In the genomic region with DNA sequence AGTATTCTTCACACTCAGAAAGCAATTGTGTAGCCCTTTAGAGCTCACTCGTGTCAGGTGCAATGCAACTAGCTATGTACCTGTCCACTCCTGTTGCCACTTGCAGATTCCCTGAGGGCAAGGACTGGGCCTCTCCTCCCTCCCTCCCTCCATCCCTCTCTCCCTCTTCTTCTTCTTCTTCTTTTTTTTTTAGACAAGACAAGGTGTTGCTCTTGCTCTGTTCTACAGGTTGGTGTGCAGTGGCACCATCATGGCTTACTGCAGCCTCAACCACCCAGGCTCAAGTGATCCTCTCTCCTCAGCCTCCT, we compare ENCODE assay signal across 20 cellular contexts.
A peak's percentile ranks its signal among the peaks of the same experiment; 100 is the strongest.
DNase-seq lines count a peak whose midpoint lies in the region; ATAC-seq, FAIRE-seq and TF ChIP-seq lines count a peak whose summit lies in the region.
"Had no signal": no experiment of that assay in that cellular context is flagged by ENCODE, and none has a peak within 500 bp of the region (broad histone marks: within the 10 kb centered on the region; RNA-seq: fewer than 3 reads in every experiment).

No MANE protein-coding gene starts in this region.

- CTCF ChIA-PET in H1 (lab: Charles Lee; ENCODE audit: partially characterized antibody): no interaction called here

- intact Hi-C loops in cardiac septum (cut with DNase I): loop anchor here (5.0 kb wide), 1 partner anchor 117 kb away; no protein-coding TSS in a partner anchor
- intact Hi-C loops in heart left ventricle (cut with DNase I): loop anchor here in 2 of 10 donors (5.0 kb wide), 1 partner anchor 122 kb away; the partner anchor contains the start of gene ACKR3 (in 2 of the 2)

- no peak overlapping the region for H3K18ac ChIP-seq in H1 (ENCODE audit: extremely low read depth, low read length)

- no peaks in the 10 kb centered on the region for H3K79me1 ChIP-seq in H1 (ENCODE audit: low read depth, low read length)

- H2AFZ ChIP-seq in H1 (ENCODE audit: low read length): 0 out of 2 replicates have a peak overlapping the region, but pooled peaks have one; percentile 46
- no peak overlapping the region for H2AFZ ChIP-seq in keratinocyte (ENCODE audit: control insufficient read depth, low read length)
- no peak overlapping the region for H2AFZ ChIP-seq in Karpas-422 (ENCODE audit: low read length)

- no peak overlapping the region for H3K4me3 ChIP-seq in heart left ventricle
- H3K4me3 ChIP-seq in H1 (ENCODE audit: extremely low read depth in 1 of 4, insufficient read depth in 2 of 4, low read depth in 3 of 4, low read length in 4 of 4): no peak overlapping the region
- no peak overlapping the region for H3K4me3 ChIP-seq in keratinocyte (ENCODE audit: control insufficient read depth in 2 of 3, extremely low read depth in 1 of 3, insufficient read depth in 2 of 3, low read depth in 1 of 3, low read length in 3 of 3)
- H3K4me3 ChIP-seq in Karpas-422 (ENCODE audit: low read length): no peak overlapping the region

- H3K27me3 ChIP-seq in heart left ventricle (no peaks in the 10 kb centered on the region), H1 (replicated peaks in 1 of 4; ENCODE audit: control insufficient read depth in 3 of 4, extremely low read depth in 1 of 4, insufficient read depth in 3 of 4, low read length in 3 of 4) (no peaks in the 10 kb centered on the region), keratinocyte (ENCODE audit: control insufficient read depth, extremely low read depth, insufficient read depth, low read length) (no peaks in the 10 kb centered on the region), Karpas-422 (ENCODE audit: low read length) (no peaks in the 10 kb centered on the region)
- H3K27me3 ChIP-seq: SJCRH30 had no signal

- no peak overlapping the region for H3K9ac ChIP-seq in H1 (replicated peaks in 1 of 4; ENCODE audit: extremely low read depth in 1 of 4, low read depth in 3 of 4, low read length in 3 of 4)
- peak overlapping the region; percentile 44 for H3K9ac ChIP-seq in keratinocyte (ENCODE audit: control insufficient read depth, extremely low read depth, insufficient read depth, low read length)
- H3K9ac ChIP-seq in Karpas-422 (ENCODE audit: low read length): no peak overlapping the region

- dilution Hi-C loops in keratinocyte (cut with MboI; ENCODE audit: extremely low pct_ligation_motif_present, low sequenced_read_pairs): no loop called here

- no peaks in the 10 kb centered on the region for H3K9me1 ChIP-seq in keratinocyte (ENCODE audit: control insufficient read depth, extremely low read depth, insufficient read depth, low read length)

- H4K91ac ChIP-seq in H1 (replicated peaks; ENCODE audit: insufficient read length, low read length): no peak overlapping the region

- 72 to 80% (median 78%) methylated on average over 1 of the region's 1 CpG for WGBS in heart left ventricle, 4 donors
- WGBS in H1 (ENCODE audit: extremely low coverage in 1 of 2, insufficient coverage in 1 of 2, insufficient read length in 1 of 2, insufficient replicate concordance in 2 of 2, low coverage in 1 of 2, low lambda C conversion rate in 2 of 2, missing lambda C conversion rate in 1 of 2), 2 experiments: 78% methylated on average over 1 of the region's 1 CpG; no CpG with 5 or more reads in 1 of the 2 experiments

- no peak overlapping the region for H2BK12ac ChIP-seq in H1 (ENCODE audit: low read depth, low read length)

- H3K4me1 ChIP-seq in heart left ventricle (peaks cover 0 to 49% (median 26%) of the 10 kb centered on the region in 12 donors), H1 (replicated peaks in 1 of 4; ENCODE audit: control insufficient read depth in 3 of 4, insufficient read depth in 4 of 4, low read length in 3 of 4) (peaks cover 0 to 14% (median 3%) of the 10 kb centered on the region in 4 experiments; a peak in 4 of 7 replicates), keratinocyte (ENCODE audit: control insufficient read depth, extremely low read depth, insufficient read depth, low read length) (peaks cover 49% of the 10 kb centered on the region), Karpas-422 (ENCODE audit: low read length) (peaks cover 6% of the 10 kb centered on the region)

- H3K23ac ChIP-seq in H1 (ENCODE audit: insufficient read length): no peak overlapping the region

- H3K27ac ChIP-seq in heart left ventricle (peak overlapping the region in 5 of 12 donors; percentile 27 to 78 (median 73)), H1 (ENCODE audit: low read depth, low read length) (no peak overlapping the region), keratinocyte (ENCODE audit: control insufficient read depth, insufficient read depth, low read length) (peak overlapping the region; percentile 73), Karpas-422 (ENCODE audit: low read length) (no peak overlapping the region)
- H3K27ac ChIP-seq: SJCRH30 had no signal

- H3K23me2 ChIP-seq in H1 (ENCODE audit: low read depth, low read length): no peaks in the 10 kb centered on the region

- POLR2A ChIA-PET in H1 (lab: Charles Lee; ENCODE audit: partially characterized antibody): no interaction called here

- TF ChIP-seq CTCF in heart left ventricle (IDR thresholded peaks at IDR 0.05) (no peak), H1 (IDR thresholded peaks at IDR 0.05; ENCODE audit: control extremely low read depth in 1 of 3, insufficient read depth in 1 of 3, low read depth in 1 of 3, low read length in 3 of 3) (no peak), keratinocyte (optimal IDR thresholded peaks at IDR 0.05 in 1 of 3, IDR thresholded peaks at IDR 0.05 in 1 of 3, conservative IDR thresholded peaks at IDR 0.05 in 1 of 3; ENCODE audit: extremely low read depth in 1 of 3, insufficient read depth in 2 of 3, low read length in 3 of 3) (no peak)

- H4K8ac ChIP-seq in H1 (ENCODE audit: extremely low read depth, insufficient read depth, low read length): no peak overlapping the region

- no peak overlapping the region for H3K14ac ChIP-seq in H1 (ENCODE audit: insufficient read length)

- ATAC-seq in heart left ventricle (no peak), HG03460 (IDR thresholded peaks at IDR 0.05; ENCODE audit: unreplicated experiment) (no peak)
- ATAC-seq: Panc1 had no signal

- no peak overlapping the region for H2AK5ac ChIP-seq in H1 (ENCODE audit: low read depth, low read length)

- H3K36me3 ChIP-seq in heart left ventricle (no peaks in the 10 kb centered on the region), H1 (ENCODE audit: control insufficient read depth in 2 of 4, insufficient read depth in 4 of 4, low read length in 3 of 4) (no peaks in the 10 kb centered on the region), keratinocyte (ENCODE audit: control insufficient read depth in 2 of 2, extremely low read depth in 1 of 2, insufficient read depth in 2 of 2, low read length in 2 of 2) (no peaks in the 10 kb centered on the region), Karpas-422 (ENCODE audit: insufficient read depth, low read length) (no peaks in the 10 kb centered on the region)
- H3K36me3 ChIP-seq: SJCRH30 had no signal

- H2BK15ac ChIP-seq in H1 (ENCODE audit: low read length): no peak overlapping the region

- TF ChIP-seq RAD21 in H1 (IDR thresholded peaks at IDR 0.05 in 1 of 2, conservative IDR thresholded peaks at IDR 0.05 in 1 of 2; ENCODE audit: low read depth in 2 of 2, low read length in 2 of 2): no peak

- no peak overlapping the region for H4K5ac ChIP-seq in H1 (ENCODE audit: insufficient read length, low read depth, low read length)

- H4K20me1 ChIP-seq in H1 (replicated peaks in 1 of 2; ENCODE audit: control insufficient read depth in 1 of 2, insufficient read depth in 2 of 2, low read length in 2 of 2): no peaks in the 10 kb centered on the region
- no peaks in the 10 kb centered on the region for H4K20me1 ChIP-seq in keratinocyte (ENCODE audit: control insufficient read depth, extremely low read depth, insufficient read depth, low read length)
- no peaks in the 10 kb centered on the region for H4K20me1 ChIP-seq in Karpas-422 (ENCODE audit: insufficient read depth, low read depth, low read length)

- TF ChIP-seq EP300 in H1 (IDR thresholded peaks at IDR 0.05; ENCODE audit: borderline replicate concordance in 1 of 2, low read depth in 2 of 2, low read length in 2 of 2): no peak

- no peak overlapping the region for H2BK20ac ChIP-seq in H1 (ENCODE audit: low read length)

- TF ChIP-seq POLR2A in heart left ventricle (IDR thresholded peaks at IDR 0.05) (no peak), H1 (IDR thresholded peaks at IDR 0.05; ENCODE audit: control extremely low read depth in 1 of 2, low read depth in 2 of 2, low read length in 2 of 2) (no peak)

- peak; percentile 39 for DNase-seq in cardiac septum (ENCODE audit: low spot score)
- no peak for DNase-seq in heart left ventricle
- no peak for DNase-seq in H1 (ENCODE audit: low read depth in 1 of 2, low spot score in 2 of 2)
- DNase-seq in keratinocyte (ENCODE audit: low read depth, low spot score): no peak
- DNase-seq in NCI-H2196 (lab: John Stamatoyannopoulos, UW; ENCODE audit: unreplicated experiment): no peak
- DNase-seq in Karpas-422: no peak
- DNase-seq: AML-193, EL, GF-D8, H7, MM.1S, NCI-H1092, NCI-H2029 treated with DMSO at 0.1 percent for 48 hours, NCI-H345, NCI-H524 treated with DMSO at 0.1 percent for 48 hours, NCI-H82 had no signal

- H2BK120ac ChIP-seq in H1 (replicated peaks; ENCODE audit: low read depth, low read length): no peak overlapping the region

- FAIRE-seq in H1 (lab: Jason Lieb, UNC) (no peak), keratinocyte (lab: Jason Lieb, UNC) (peak; percentile 84)
- FAIRE-seq: GM19239 had no signal

- H3K4me2 ChIP-seq in H1 (ENCODE audit: insufficient read depth in 1 of 2, low read depth in 2 of 2, low read length in 2 of 2) (no peak overlapping the region), keratinocyte (ENCODE audit: control insufficient read depth, extremely low read depth, insufficient read depth, low read depth, low read length) (peak overlapping the region; percentile 67), Karpas-422 (ENCODE audit: low read depth, low read length, poor library complexity, severe bottlenecking) (no peak overlapping the region)

- H3K4ac ChIP-seq in H1 (replicated peaks; ENCODE audit: insufficient read length, low read depth, low read length): no peak overlapping the region

- no peak overlapping the region for H3K56ac ChIP-seq in H1 (replicated peaks; ENCODE audit: insufficient read length, low read depth, low read length)

- no peaks in the 10 kb centered on the region for H3K79me2 ChIP-seq in H1 (ENCODE audit: control insufficient read depth in 1 of 2, insufficient read depth in 2 of 2, low read length in 2 of 2)
- H3K79me2 ChIP-seq in keratinocyte (ENCODE audit: control insufficient read depth, insufficient read depth, low read length): no peaks in the 10 kb centered on the region
- H3K79me2 ChIP-seq in Karpas-422 (ENCODE audit: low read length): no peaks in the 10 kb centered on the region

- no peaks in the 10 kb centered on the region for H3K9me2 ChIP-seq in Karpas-422 (replicated peaks; ENCODE audit: insufficient read depth, low read length)

- no peak overlapping the region for H2BK5ac ChIP-seq in H1 (ENCODE audit: low read depth, low read length)

- H3K9me3 ChIP-seq in heart left ventricle (no peaks in the 10 kb centered on the region), H1 (ENCODE audit: insufficient read depth in 2 of 2, low read depth in 1 of 2, low read length in 1 of 2) (no peaks in the 10 kb centered on the region), keratinocyte (ENCODE audit: control insufficient read depth, low read depth, low read length) (no peaks in the 10 kb centered on the region), Karpas-422 (ENCODE audit: low read length) (no peaks in the 10 kb centered on the region)
- H3K9me3 ChIP-seq: SJCRH30 had no signal

TF ChIP-seq in H1, 55 proteins besides CTCF, POLR2A, EP300 and RAD21 (continues in another document):
- no peak for TF ChIP-seq SP4 (IDR thresholded peaks at IDR 0.05; ENCODE audit: low read length)
